8 cellular contexts compared by ENCODE assay signal in genomic region chr2:85539361-85540130, GRCh38.
DNase-seq lines count a peak whose midpoint lies in the region; ATAC-seq lines count a peak whose summit lies in the region.

No MANE protein-coding gene starts in this region.

- H3K4me3 Mint-ChIP-seq in central memory CD8-positive, alpha-beta T cell, result peak overlapping the region; percentile 89

- DNase-seq in GF-D8 (lab: John Stamatoyannopoulos, UW) (peak; percentile 22), LoVo (ENCODE audit: low spot score) (peak; percentile 41), kidney glomerular epithelial cell (lab: John Stamatoyannopoulos, UW) (peak; percentile 16), SHP77 treated with DMSO at 0.1 percent for 48 hours (lab: John Stamatoyannopoulos, UW) (no peak)
- peak; percentile 49 to 63 (median 59) for DNase-seq in activated CD4-positive, CD25-positive, alpha-beta regulatory T cell (lab: John Stamatoyannopoulos, UW)
- peak; percentile 41 to 49 for DNase-seq in central memory CD8-positive, alpha-beta T cell (ENCODE audit: low spot score in 2 of 2)
- peak; percentile 50 to 70 (median 59) for DNase-seq in stimulated activated CD4-positive, alpha-beta T cell treated with anti-CD3 and anti-CD28 coated beads, Interleukin-1b, Interleukin-23, amount 100 ng/mL, for 24 hours (ENCODE audit: low read depth in 4 of 4, low spot score in 1 of 4)

- no peaks in the 10 kb centered on the region for H3K9me3 Mint-ChIP-seq in central memory CD8-positive, alpha-beta T cell

- peak; percentile 26 for ATAC-seq in GM21825 (IDR thresholded peaks at IDR 0.05; ENCODE audit: unreplicated experiment)
- peak; percentile 66 for ATAC-seq in central memory CD8-positive, alpha-beta T cell (replicated peaks; ENCODE audit: extremely low read depth, poor library complexity, severe bottlenecking)

- no peaks in the 10 kb centered on the region for H3K27me3 Mint-ChIP-seq in central memory CD8-positive, alpha-beta T cell

- peaks cover 54% of the 10 kb centered on the region for H3K36me3 Mint-ChIP-seq in central memory CD8-positive, alpha-beta T cell (ENCODE audit: insufficient read depth)

- peaks cover 42% of the 10 kb centered on the region for H3K4me1 Mint-ChIP-seq in central memory CD8-positive, alpha-beta T cell

- H3K27ac Mint-ChIP-seq in central memory CD8-positive, alpha-beta T cell (ENCODE audit: low read depth), result peak overlapping the region; percentile 89
